1 cellular context compared by ENCODE assay signal in genomic region chr4:8643441-8643840, GRCh38.
TF ChIP-seq lines count a peak whose summit lies in the region.

No MANE protein-coding gene starts in this region.

TF ChIP-seq in IMR-90, 13 proteins besides CTCF, POLR2A, EP300 and RAD21:
- TF ChIP-seq RFX5 (IDR thresholded peaks at IDR 0.05; ENCODE audit: low read depth, low read length) = no peak
- no peak for TF ChIP-seq MXI1 (IDR thresholded peaks at IDR 0.05; ENCODE audit: borderline replicate concordance, low read depth, low read length)
- TF ChIP-seq CHD1 (IDR thresholded peaks at IDR 0.05; ENCODE audit: low read depth, low read length) = no peak
- TF ChIP-seq BHLHE40 (IDR thresholded peaks at IDR 0.05; ENCODE audit: low read depth, low read length) = no peak
- TF ChIP-seq FOS (IDR thresholded peaks at IDR 0.05; ENCODE audit: low read depth, low read length) = no peak
- no peak for TF ChIP-seq MAZ (IDR thresholded peaks at IDR 0.05; ENCODE audit: borderline replicate concordance, low read depth, low read length)
- TF ChIP-seq NFE2L2 (IDR thresholded peaks at IDR 0.05; ENCODE audit: low read depth, low read length) = no peak
- TF ChIP-seq, protein P1, sequence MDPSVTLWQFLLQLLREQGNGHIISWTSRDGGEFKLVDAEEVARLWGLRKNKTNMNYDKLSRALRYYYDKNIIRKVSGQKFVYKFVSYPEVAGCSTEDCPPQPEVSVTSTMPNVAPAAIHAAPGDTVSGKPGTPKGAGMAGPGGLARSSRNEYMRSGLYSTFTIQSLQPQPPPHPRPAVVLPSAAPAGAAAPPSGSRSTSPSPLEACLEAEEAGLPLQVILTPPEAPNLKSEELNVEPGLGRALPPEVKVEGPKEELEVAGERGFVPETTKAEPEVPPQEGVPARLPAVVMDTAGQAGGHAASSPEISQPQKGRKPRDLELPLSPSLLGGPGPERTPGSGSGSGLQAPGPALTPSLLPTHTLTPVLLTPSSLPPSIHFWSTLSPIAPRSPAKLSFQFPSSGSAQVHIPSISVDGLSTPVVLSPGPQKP (IDR thresholded peaks at IDR 0.05; ENCODE audit: borderline replicate concordance, low read depth, low read length) = no peak
- TF ChIP-seq MAFK (IDR thresholded peaks at IDR 0.05; ENCODE audit: low read depth, low read length) = no peak
- TF ChIP-seq, protein P2, sequence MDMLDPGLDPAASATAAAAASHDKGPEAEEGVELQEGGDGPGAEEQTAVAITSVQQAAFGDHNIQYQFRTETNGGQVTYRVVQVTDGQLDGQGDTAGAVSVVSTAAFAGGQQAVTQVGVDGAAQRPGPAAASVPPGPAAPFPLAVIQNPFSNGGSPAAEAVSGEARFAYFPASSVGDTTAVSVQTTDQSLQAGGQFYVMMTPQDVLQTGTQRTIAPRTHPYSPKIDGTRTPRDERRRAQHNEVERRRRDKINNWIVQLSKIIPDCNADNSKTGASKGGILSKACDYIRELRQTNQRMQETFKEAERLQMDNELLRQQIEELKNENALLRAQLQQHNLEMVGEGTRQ (IDR thresholded peaks at IDR 0.05; ENCODE audit: low read depth, low read length) = no peak
- TF ChIP-seq RCOR1 (IDR thresholded peaks at IDR 0.05; ENCODE audit: insufficient replicate concordance, low read length) = no peak
- TF ChIP-seq SMC3 (IDR thresholded peaks at IDR 0.05; ENCODE audit: low read depth, low read length) = no peak
- no peak for TF ChIP-seq CEBPB (IDR thresholded peaks at IDR 0.05; ENCODE audit: low read depth, low read length)
